In genomic region chr17:79993390-79994221, GRCh38 we compare ENCODE assay signal across 7 cellular contexts. TPM values are rescaled to one million over a fixed set of nuclear protein-coding genes. Genes with fewer than 3 reads are reported as not detected.
DNase-seq lines count a peak whose midpoint lies in the region; ATAC-seq, FAIRE-seq and TF ChIP-seq lines count a peak whose summit lies in the region.

No MANE protein-coding gene starts in this region.

- no peaks in the 10 kb centered on the region; a peak in 1 of 3 replicates for H3K36me3 ChIP-seq in HEK293 (ENCODE audit: control insufficient read depth in 2 of 2, insufficient read depth in 1 of 2, low read length in 2 of 2)
- H3K36me3 ChIP-seq in left ventricle myocardium inferior: no peaks in the 10 kb centered on the region

- H3K4me3 ChIP-seq in HEK293 (ENCODE audit: low read depth, low read length) (no peak overlapping the region), left ventricle myocardium inferior (peak overlapping the region; percentile 61)

- peaks cover 24% of the 10 kb centered on the region for H3K4me1 ChIP-seq in HEK293 (ENCODE audit: control insufficient read depth, insufficient read depth, low read length)
- H3K4me1 ChIP-seq in left ventricle myocardium inferior: peaks cover 44% of the 10 kb centered on the region

- H3K27me3 Mint-ChIP-seq in activated T-helper 2 cell treated with anti-CD3 and anti-CD28 coated beads, Interferon-gamma antibody, Interleukin-2, Interleukin-4, amounts not matched to agents 10 μg/mL and 5 μg/mL and 100 μg/mL, durations not matched to agents 14 hours and 24 hours and 36 hours (ENCODE audit: low read depth): peaks cover 5% of the 10 kb centered on the region

- H3K4me3 Mint-ChIP-seq in activated T-helper 2 cell treated with anti-CD3 and anti-CD28 coated beads, Interferon-gamma antibody, Interleukin-2, Interleukin-4, amounts not matched to agents 10 μg/mL and 5 μg/mL and 100 μg/mL, durations not matched to agents 14 hours and 24 hours and 36 hours (ENCODE audit: low read depth): peak overlapping the region; percentile 63

- H3K27ac ChIP-seq in HEK293 (ENCODE audit: extremely low read depth, low read depth, low read length): peak overlapping the region; percentile 85
- H3K27ac ChIP-seq in left ventricle myocardium inferior (replicated peaks): peak overlapping the region; percentile 72

- no peaks in the 10 kb centered on the region for H3K36me3 Mint-ChIP-seq in activated T-helper 2 cell treated with anti-CD3 and anti-CD28 coated beads, Interferon-gamma antibody, Interleukin-2, Interleukin-4, amounts not matched to agents 10 μg/mL and 5 μg/mL and 100 μg/mL, durations not matched to agents 14 hours and 24 hours and 36 hours (ENCODE audit: low read depth)

- H3K27ac Mint-ChIP-seq in activated T-helper 2 cell treated with anti-CD3 and anti-CD28 coated beads, Interferon-gamma antibody, Interleukin-2, Interleukin-4, amounts not matched to agents 10 μg/mL and 5 μg/mL and 100 μg/mL, durations not matched to agents 14 hours and 24 hours and 36 hours: peak overlapping the region; percentile 52

- no peaks in the 10 kb centered on the region for H3K27me3 ChIP-seq in left ventricle myocardium inferior (ENCODE audit: low read depth)

- no peak for FAIRE-seq in GM19239 (lab: Jason Lieb, UNC)

- no peak for ATAC-seq in HG03460 (IDR thresholded peaks at IDR 0.05; ENCODE audit: unreplicated experiment)

- CTCF ChIA-PET in HEK293 (lab: Yijun Ruan, JAX): interaction anchor here (0.6 to 3.5 kb wide), 17 partner anchors 11 to 621 kb away, joined by 3 to 41 read pairs (median 4); partner anchors contain the start of gene GAA

- H3K9me3 ChIP-seq in HEK293 (ENCODE audit: control insufficient read depth, insufficient read depth, low read depth, low read length) (no peaks in the 10 kb centered on the region), left ventricle myocardium inferior (replicated peaks) (no peaks in the 10 kb centered on the region)

- intact Hi-C loops in activated T-helper 2 cell treated with anti-CD3 and anti-CD28 coated beads, Interferon-gamma antibody, Interleukin-2, Interleukin-4, amounts not matched to agents 10 μg/mL and 5 μg/mL and 100 μg/mL, durations not matched to agents 14 hours and 24 hours and 36 hours (cut with micrococcal nuclease): loop anchor here (5.0 to 10.0 kb wide), 3 partner anchors 151 to 249 kb away; partner anchors contain the start of gene CBX8
- intact Hi-C loops in left ventricle myocardium inferior (cut with micrococcal nuclease): no loop called here

- DNase-seq in NCI-H69 (lab: John Stamatoyannopoulos, UW) (peak; percentile 92), left ventricle myocardium inferior (peak; percentile 81), smooth muscle cell of the brain vasculature (ENCODE audit: low read depth, low spot score) (peak; percentile 62), GM19239 (ENCODE audit: insufficient read length, low spot score) (no peak)
- DNase-seq in activated T-helper 2 cell treated with anti-CD3 and anti-CD28 coated beads, Interferon-gamma antibody, Interleukin-2, Interleukin-4, amounts not matched to agents 10 μg/mL and 5 μg/mL and 100 μg/mL, durations not matched to agents 14 hours and 24 hours and 36 hours (ENCODE audit: low spot score): peak; percentile 26

- peaks cover 41% of the 10 kb centered on the region for H3K4me1 Mint-ChIP-seq in activated T-helper 2 cell treated with anti-CD3 and anti-CD28 coated beads, Interferon-gamma antibody, Interleukin-2, Interleukin-4, amounts not matched to agents 10 μg/mL and 5 μg/mL and 100 μg/mL, durations not matched to agents 14 hours and 24 hours and 36 hours (ENCODE audit: low read depth)

- POLR2A ChIA-PET in HEK293 (lab: Yijun Ruan, JAX): interaction anchor here (0.5 to 1.6 kb wide), 5 partner anchors 9 to 197 kb away, joined by 3 to 8 read pairs (median 3); partner anchors contain the start of genes CBX4 and CBX8

- no peaks in the 10 kb centered on the region for H3K9me3 Mint-ChIP-seq in activated T-helper 2 cell treated with anti-CD3 and anti-CD28 coated beads, Interferon-gamma antibody, Interleukin-2, Interleukin-4, amounts not matched to agents 10 μg/mL and 5 μg/mL and 100 μg/mL, durations not matched to agents 14 hours and 24 hours and 36 hours

- TF ChIP-seq CTCF in HEK293 (tag by site-specific recombination; IDR thresholded peaks at IDR 0.05) (no peak), left ventricle myocardium inferior (IDR thresholded peaks at IDR 0.05; ENCODE audit: borderline replicate concordance) (no peak)

TF ChIP-seq in HEK293, 187 proteins besides CTCF, POLR2A, EP300 and RAD21 (continues in another document):
- TF ChIP-seq KLF16 (tag by site-specific recombination; IDR thresholded peaks at IDR 0.05): peak; percentile 20
- TF ChIP-seq ZNF600 (tag by site-specific recombination; IDR thresholded peaks at IDR 0.05): peak; percentile 91
- TF ChIP-seq ZSCAN23 (tag by site-specific recombination; IDR thresholded peaks at IDR 0.05): 0 out of 2 replicates have a peak, but pooled peaks have one; percentile 29
- TF ChIP-seq KLF17 (tag by site-specific recombination; IDR thresholded peaks at IDR 0.05): peak; percentile 87
- no peak for TF ChIP-seq ZNF292 (tag by site-specific recombination; IDR thresholded peaks at IDR 0.05; ENCODE audit: borderline replicate concordance, low read depth)
- no peak for TF ChIP-seq EGR2 (tag by site-specific recombination; IDR thresholded peaks at IDR 0.05; ENCODE audit: low read depth)
- TF ChIP-seq ZNF514 (tag by site-specific recombination; IDR thresholded peaks at IDR 0.05): no peak
- no peak for TF ChIP-seq ZNF404 (tag by site-specific recombination; IDR thresholded peaks at IDR 0.05)
- no peak for TF ChIP-seq ZNF121 (tag by site-specific recombination; IDR thresholded peaks at IDR 0.05)
- TF ChIP-seq ZNF707 (tag by site-specific recombination; IDR thresholded peaks at IDR 0.05): 0 out of 2 replicates have a peak, but pooled peaks have one; percentile 2
- peak; percentile 70 for TF ChIP-seq KLF1 (tag by site-specific recombination; IDR thresholded peaks at IDR 0.05)
- peak; percentile 95 for TF ChIP-seq ZNF394 (tag by site-specific recombination; IDR thresholded peaks at IDR 0.05; ENCODE audit: borderline replicate concordance)
- TF ChIP-seq ZNF19 (tag by site-specific recombination; IDR thresholded peaks at IDR 0.05; ENCODE audit: low read depth): no peak
- TF ChIP-seq ZNF155 (tag by site-specific recombination; IDR thresholded peaks at IDR 0.05): no peak
- peak; percentile 97 for TF ChIP-seq GLIS1 (tag by site-specific recombination; IDR thresholded peaks at IDR 0.05)
- TF ChIP-seq ZNF639 (tag by site-specific recombination; IDR thresholded peaks at IDR 0.05): no peak
- TF ChIP-seq ZSCAN30 (tag by site-specific recombination; IDR thresholded peaks at IDR 0.05): peak; percentile 69; the same call in 1 of the 2 replicates
- no peak for TF ChIP-seq HOXA7 (CRISPR knock-in tag; IDR thresholded peaks at IDR 0.05; ENCODE audit: borderline replicate concordance)
- peak; percentile 88 for TF ChIP-seq ZNF10 (tag by site-specific recombination; IDR thresholded peaks at IDR 0.05)
- peak; percentile 79 for TF ChIP-seq SP7 (tag by site-specific recombination; IDR thresholded peaks at IDR 0.05)
- TF ChIP-seq MZF1 (tag by site-specific recombination; IDR thresholded peaks at IDR 0.05; ENCODE audit: borderline replicate concordance): 0 out of 2 replicates have a peak, but pooled peaks have one; percentile 31
- TF ChIP-seq ZFP37 (tag by site-specific recombination; IDR thresholded peaks at IDR 0.05): no peak
- peak; percentile 77 for TF ChIP-seq ZNF335 (tag by site-specific recombination; conservative IDR thresholded peaks at IDR 0.05)
- no peak for TF ChIP-seq ZNF274 (IDR thresholded peaks at IDR 0.05; ENCODE audit: low read length)
- no peak for TF ChIP-seq ZNF274 (tag by site-specific recombination; IDR thresholded peaks at IDR 0.05; ENCODE audit: borderline replicate concordance)
- TF ChIP-seq KLF10 (tag by site-specific recombination; IDR thresholded peaks at IDR 0.05): peak; percentile 72; the same call in 1 of the 2 replicates
- 0 out of 2 replicates have a peak, but pooled peaks have one; percentile 50 for TF ChIP-seq ZNF843 (tag by site-specific recombination; IDR thresholded peaks at IDR 0.05)
- TF ChIP-seq ZNF2 (tag by site-specific recombination; IDR thresholded peaks at IDR 0.05): 0 out of 2 replicates have a peak, but pooled peaks have one; percentile 23
- peak; percentile 93 for TF ChIP-seq KLF7 (tag by site-specific recombination; IDR thresholded peaks at IDR 0.05; ENCODE audit: borderline replicate concordance)
- 0 out of 2 replicates have a peak, but pooled peaks have one; percentile 57 for TF ChIP-seq ZNF391 (tag by site-specific recombination; IDR thresholded peaks at IDR 0.05; ENCODE audit: borderline replicate concordance, low read depth)

RNA-seq across cellular contexts. Expression of gene TBC1D16, which starts 42.1 kb away (rescaled TPM):
- total RNA-seq in activated T-helper 2 cell treated with anti-CD3 and anti-CD28 coated beads, Interferon-gamma antibody, Interleukin-2, Interleukin-4, amounts not matched to agents 10 μg/mL and 5 μg/mL and 100 μg/mL, durations not matched to agents 14 hours and 24 hours and 36 hours: 1.4 and 2.0 TPM in 2 replicates
- 15.9 TPM for total RNA-seq in left ventricle myocardium inferior

RNA-seq across cellular contexts. Expression of gene CCDC40, which starts 42.8 kb away (rescaled TPM):
- 0.18 TPM in 1 of 2 replicates, not detected in the other for total RNA-seq in activated T-helper 2 cell treated with anti-CD3 and anti-CD28 coated beads, Interferon-gamma antibody, Interleukin-2, Interleukin-4, amounts not matched to agents 10 μg/mL and 5 μg/mL and 100 μg/mL, durations not matched to agents 14 hours and 24 hours and 36 hours
- total RNA-seq in left ventricle myocardium inferior: 7.7 TPM
